18 cellular contexts compared by ENCODE assay signal in the genomic region with DNA sequence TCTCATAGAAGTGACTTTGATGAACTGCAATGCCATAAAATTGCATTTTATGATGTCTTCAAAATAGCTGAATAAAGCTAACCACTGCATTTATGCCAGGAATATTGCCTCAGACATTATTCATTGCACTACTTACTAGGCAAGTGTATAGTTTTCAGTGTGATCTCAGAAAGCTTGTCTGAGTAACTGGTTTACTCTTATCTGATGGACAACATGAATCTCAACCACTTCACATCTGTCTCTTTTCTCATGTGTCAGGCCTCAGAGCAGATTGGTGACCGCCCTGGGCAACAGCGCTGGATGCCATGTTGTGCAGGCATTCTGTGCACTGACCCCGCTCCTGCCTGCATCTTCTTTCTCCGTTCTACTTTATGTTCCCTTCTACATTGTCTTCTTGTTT.
DNase-seq lines count a peak whose midpoint lies in the region; ATAC-seq and TF ChIP-seq lines count a peak whose summit lies in the region.
"Had no signal": no experiment of that assay in that cellular context is flagged by ENCODE, and none has a peak within 500 bp of the region (broad histone marks: within the 10 kb centered on the region; RNA-seq: fewer than 3 reads in every experiment).

No MANE protein-coding gene starts in this region.

- no peak for DNase-seq in activated T-cell treated with anti-CD3 and anti-CD28 coated beads, Interleukin-2, amount 50 U/mL, for 72 hours
- no peak for DNase-seq in activated T-cell treated with anti-CD3 and anti-CD28 coated beads, Interleukin-2, amount 50 U/mL, for 24 hours
- no peak for DNase-seq in left colon
- no peak for DNase-seq in Karpas-422
- no peak for DNase-seq in hypothalamus (lab: John Stamatoyannopoulos, UW)
- DNase-seq: AML-193; Caco-2; CD4-positive, alpha-beta T cell; DMS79 treated with DMSO at 0.1 percent for 48 hours; H9; IMR-90 had no signal

- H2AFZ ChIP-seq in Karpas-422 (ENCODE audit: low read length): no peak overlapping the region

- H3K27ac Mint-ChIP-seq in activated T-cell treated with anti-CD3 and anti-CD28 coated beads, Interleukin-2, amount 50 U/mL, for 72 hours: peak overlapping the region; percentile 15
- no peak overlapping the region for H3K27ac Mint-ChIP-seq in activated T-cell treated with anti-CD3 and anti-CD28 coated beads, Interleukin-2, amount 50 U/mL, for 24 hours
- H3K27ac Mint-ChIP-seq: CD4-positive, alpha-beta T cell had no signal

- no peaks in the 10 kb centered on the region for H4K20me1 ChIP-seq in Karpas-422 (ENCODE audit: insufficient read depth, low read depth, low read length)

- no peaks in the 10 kb centered on the region for H3K36me3 ChIP-seq in Karpas-422 (ENCODE audit: insufficient read depth, low read length)

- H3K4me2 ChIP-seq in Karpas-422 (ENCODE audit: low read depth, low read length, poor library complexity, severe bottlenecking): no peak overlapping the region
- H3K4me2 ChIP-seq: A549 had no signal

- no peak overlapping the region for H3K4me3 ChIP-seq in Karpas-422 (ENCODE audit: low read length)
- H3K4me3 ChIP-seq: A549, GM12878 had no signal

- H3K9me3 Mint-ChIP-seq in activated T-cell treated with anti-CD3 and anti-CD28 coated beads, Interleukin-2, amount 50 U/mL, for 72 hours: no peaks in the 10 kb centered on the region
- H3K9me3 Mint-ChIP-seq in activated T-cell treated with anti-CD3 and anti-CD28 coated beads, Interleukin-2, amount 50 U/mL, for 24 hours: no peaks in the 10 kb centered on the region
- H3K9me3 Mint-ChIP-seq: CD4-positive, alpha-beta T cell; H9 had no signal

- no peaks in the 10 kb centered on the region for H3K27me3 ChIP-seq in Karpas-422 (ENCODE audit: low read length)

- peaks cover 0 to 4% of the 10 kb centered on the region in 2 donors for H3K36me3 Mint-ChIP-seq in activated T-cell treated with anti-CD3 and anti-CD28 coated beads, Interleukin-2, amount 50 U/mL, for 72 hours (ENCODE audit: insufficient read depth in 2 of 2)
- peaks cover 75% of the 10 kb centered on the region for H3K36me3 Mint-ChIP-seq in activated T-cell treated with anti-CD3 and anti-CD28 coated beads, Interleukin-2, amount 50 U/mL, for 24 hours (ENCODE audit: low read depth)

- H3K4me3 Mint-ChIP-seq in activated T-cell treated with anti-CD3 and anti-CD28 coated beads, Interleukin-2, amount 50 U/mL, for 72 hours: no peak overlapping the region
- no peak overlapping the region for H3K4me3 Mint-ChIP-seq in activated T-cell treated with anti-CD3 and anti-CD28 coated beads, Interleukin-2, amount 50 U/mL, for 24 hours
- H3K4me3 Mint-ChIP-seq: CD4-positive, alpha-beta T cell; H9 had no signal

- no peaks in the 10 kb centered on the region for H3K27me3 Mint-ChIP-seq in activated T-cell treated with anti-CD3 and anti-CD28 coated beads, Interleukin-2, amount 50 U/mL, for 72 hours (ENCODE audit: low read depth)
- H3K27me3 Mint-ChIP-seq in activated T-cell treated with anti-CD3 and anti-CD28 coated beads, Interleukin-2, amount 50 U/mL, for 24 hours: no peaks in the 10 kb centered on the region
- H3K27me3 Mint-ChIP-seq: CD4-positive, alpha-beta T cell had no signal

- H3K4me1 Mint-ChIP-seq in activated T-cell treated with anti-CD3 and anti-CD28 coated beads, Interleukin-2, amount 50 U/mL, for 72 hours (ENCODE audit: low read depth): no peaks in the 10 kb centered on the region
- H3K4me1 Mint-ChIP-seq in activated T-cell treated with anti-CD3 and anti-CD28 coated beads, Interleukin-2, amount 50 U/mL, for 24 hours (ENCODE audit: low read depth): no peaks in the 10 kb centered on the region
- H3K4me1 Mint-ChIP-seq: H9 had no signal

- no peaks in the 10 kb centered on the region for H3K9me3 ChIP-seq in Karpas-422 (ENCODE audit: low read length)
- H3K9me3 ChIP-seq: A549, Caco-2 had no signal

- intact Hi-C loops in left colon (cut with DNase I, micrococcal nuclease): no loop called here

- no peak for ATAC-seq in activated T-cell treated with anti-CD3 and anti-CD28 coated beads, Interleukin-2, amount 50 U/mL, for 72 hours (replicated peaks in 1 of 2)
- ATAC-seq in SK-N-SH treated with all-trans-retinoic acid at 6 μM for 48 hours (no peak), left colon (peak; percentile 62), HG03520 (IDR thresholded peaks at IDR 0.05; ENCODE audit: unreplicated experiment) (no peak)
- ATAC-seq: A549, GM12878 had no signal

- H3K27ac ChIP-seq in Karpas-422 (ENCODE audit: low read length): no peak overlapping the region
- H3K27ac ChIP-seq: 22Rv1, A549, C4-2B, HL-60 had no signal

- no peaks in the 10 kb centered on the region for H3K79me2 ChIP-seq in Karpas-422 (ENCODE audit: low read length)

- H3K9ac ChIP-seq in Karpas-422 (ENCODE audit: low read length): no peak overlapping the region

- no peaks in the 10 kb centered on the region for H3K9me2 ChIP-seq in Karpas-422 (replicated peaks; ENCODE audit: insufficient read depth, low read length)

- no peaks in the 10 kb centered on the region for H3K4me1 ChIP-seq in Karpas-422 (ENCODE audit: low read length)
- H3K4me1 ChIP-seq: Caco-2 had no signal

TF ChIP-seq in SK-N-SH treated with all-trans-retinoic acid at 6 μM for 48 hours, 23 proteins besides CTCF, POLR2A, EP300 and RAD21:
- TF ChIP-seq ZFP3 (CRISPR knock-in tag; IDR thresholded peaks at IDR 0.05) (no peak), ISL1 (CRISPR knock-in tag; IDR thresholded peaks at IDR 0.05) (peak; percentile 34; the same call in 1 of the 2 replicates)
